8 cellular contexts compared by ENCODE assay signal in genomic region chr3:196219194-196219969, GRCh38. TPM values are rescaled to one million over a fixed set of nuclear protein-coding genes. Genes with fewer than 3 reads are reported as not detected.
DNase-seq lines count a peak whose midpoint lies in the region; ATAC-seq, FAIRE-seq and TF ChIP-seq lines count a peak whose summit lies in the region.

No MANE protein-coding gene starts in this region.

- H3K4me3 ChIP-seq in neural progenitor cell (no peak overlapping the region), subcutaneous abdominal adipose tissue (ENCODE audit: low read depth in 1 of 5, low read length in 5 of 5) (peak overlapping the region; percentile 52 to 63 (median 62))

- FAIRE-seq in GM12892 (lab: Jason Lieb, UNC): peak; percentile 86

- no peaks in the 10 kb centered on the region for H4K20me1 ChIP-seq in neural progenitor cell (ENCODE audit: low read depth)

- DNase-seq in GM12892 (ENCODE audit: insufficient read length): peak; percentile 49
- peak; percentile 97 to 98 for DNase-seq in NOMO-1 (lab: John Stamatoyannopoulos, UW; ENCODE audit: unreplicated experiment in 2 of 2)
- DNase-seq in activated T-cell treated with anti-CD3 and anti-CD28 coated beads for 4 hours: peak; percentile 40
- peak; percentile 20 to 37 for DNase-seq in erythroblast (lab: John Stamatoyannopoulos, UW)
- DNase-seq in neural progenitor cell (ENCODE audit: low spot score): peak; percentile 33
- no peak for DNase-seq in ecto neural progenitor cell (ENCODE audit: low spot score)

- H3K79me2 ChIP-seq in neural progenitor cell (ENCODE audit: low read depth): no peaks in the 10 kb centered on the region

- no peaks in the 10 kb centered on the region for H3K9me3 Mint-ChIP-seq in neural progenitor cell

- peak overlapping the region; percentile 89 for H3K27ac Mint-ChIP-seq in neural progenitor cell

- H3K27ac ChIP-seq in neural progenitor cell (no peak overlapping the region), subcutaneous abdominal adipose tissue (ENCODE audit: low read depth, low read length) (no peak overlapping the region)

- H3K27me3 Mint-ChIP-seq in neural progenitor cell (ENCODE audit: insufficient read depth, low read depth): peaks cover 12% of the 10 kb centered on the region

- H3K4me1 Mint-ChIP-seq in neural progenitor cell: peaks cover 33% of the 10 kb centered on the region

- H3K36me3 ChIP-seq in neural progenitor cell (no peaks in the 10 kb centered on the region), subcutaneous abdominal adipose tissue (ENCODE audit: control insufficient read depth in 5 of 5, insufficient read depth in 5 of 5, low read length in 5 of 5) (no peaks in the 10 kb centered on the region)

- H3K27me3 ChIP-seq in neural progenitor cell: peaks cover 25% of the 10 kb centered on the region
- H3K27me3 ChIP-seq in subcutaneous abdominal adipose tissue (ENCODE audit: control insufficient read depth in 5 of 5, insufficient read depth in 4 of 5, low read length in 5 of 5): peaks cover 4 to 17% (median 14%) of the 10 kb centered on the region in 5 donors

- peaks cover 12% of the 10 kb centered on the region for H3F3A ChIP-seq in neural progenitor cell (ENCODE audit: low read depth)

- TF ChIP-seq CTCF in neural progenitor cell (IDR thresholded peaks at IDR 0.05): no peak

- no peak overlapping the region for H3K4me2 ChIP-seq in neural progenitor cell

- peak overlapping the region; percentile 82 for H2AFZ ChIP-seq in neural progenitor cell (replicated peaks)

- H3K36me3 Mint-ChIP-seq in neural progenitor cell: no peaks in the 10 kb centered on the region

- TF ChIP-seq POLR2A in GM12892 (IDR thresholded peaks at IDR 0.05; ENCODE audit: low read depth, low read length) (no peak), erythroblast (IDR thresholded peaks at IDR 0.05; ENCODE audit: low read length) (no peak)

- peak overlapping the region; percentile 72 for H3K4me3 Mint-ChIP-seq in neural progenitor cell

- H3K4me1 ChIP-seq in neural progenitor cell: peaks cover 20% of the 10 kb centered on the region
- H3K4me1 ChIP-seq in subcutaneous abdominal adipose tissue (ENCODE audit: control insufficient read depth in 5 of 5, insufficient read depth in 5 of 5, low read length in 5 of 5): peaks cover 2 to 19% (median 13%) of the 10 kb centered on the region in 5 donors

- H3K9me3 ChIP-seq in neural progenitor cell (ENCODE audit: low read depth) (no peaks in the 10 kb centered on the region), subcutaneous abdominal adipose tissue (ENCODE audit: control insufficient read depth in 5 of 5, low read length in 5 of 5) (no peaks in the 10 kb centered on the region)

- ATAC-seq in HG03139 (IDR thresholded peaks at IDR 0.05; ENCODE audit: unreplicated experiment): peak; percentile 72

- H3K9ac ChIP-seq in neural progenitor cell (no peak overlapping the region), subcutaneous abdominal adipose tissue (ENCODE audit: low read length in 5 of 5) (peak overlapping the region in 3 of 5 donors; percentile 1 to 47 (median 16))

RNA-seq across cellular contexts. Expression of gene SLC51A, which starts 3.0 kb away (rescaled TPM):
- 1.7 TPM for polyA plus RNA-seq in GM12892 (2012; ENCODE audit: missing spikeins)
- 0.28 TPM in 1 of 2 replicates, not detected in the other for total RNA-seq in neural progenitor cell (ENCODE audit: low replicate concordance)

RNA-seq across cellular contexts. Expression of gene ZDHHC19, which starts 8.2 kb away (rescaled TPM):
- not detected for polyA plus RNA-seq in GM12892 (2012; ENCODE audit: missing spikeins)
- total RNA-seq in neural progenitor cell (ENCODE audit: low replicate concordance): not detected in 2 replicates
